Comparison of ENCODE assay signal across 12 cellular contexts in the genomic region with DNA sequence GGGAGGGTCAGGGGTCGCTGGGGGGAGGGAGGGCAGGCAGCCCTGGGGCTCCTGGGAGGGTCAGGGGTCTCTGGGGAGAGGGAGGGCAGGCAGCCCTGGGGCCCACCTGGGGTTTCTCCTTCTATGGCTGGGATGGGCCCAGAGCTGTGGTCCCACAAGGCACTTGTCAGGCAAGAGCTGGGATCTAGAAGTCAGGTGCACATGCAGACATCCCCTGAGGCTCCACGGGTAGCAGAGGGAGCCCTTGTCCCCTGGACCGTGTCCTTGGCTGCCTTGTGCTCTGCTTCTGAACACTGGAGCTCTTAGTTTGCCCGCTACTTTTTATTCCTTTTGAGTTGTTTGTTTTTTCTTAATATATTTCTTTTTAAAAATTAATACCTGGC. TPM values are rescaled to one million over a fixed set of nuclear protein-coding genes. Genes with fewer than 3 reads are reported as not detected.
DNase-seq lines count a peak whose midpoint lies in the region; ATAC-seq, FAIRE-seq and TF ChIP-seq lines count a peak whose summit lies in the region.
"Had no signal": no experiment of that assay in that cellular context is flagged by ENCODE, and none has a peak within 500 bp of the region (broad histone marks: within the 10 kb centered on the region; RNA-seq: fewer than 3 reads in every experiment).

No MANE protein-coding gene starts in this region.

- H3K27ac ChIP-seq in A549 (peak overlapping the region in 1 of 2 experiments; percentile 98; a peak in 3 of 6 replicates), iPS-20b (ENCODE audit: low read length) (no peak overlapping the region), testis (no peak overlapping the region)

- H3K36me3 ChIP-seq in iPS-20b (ENCODE audit: insufficient read depth, low read depth, low read length) (peaks cover 14% of the 10 kb centered on the region; the same call in 1 of the 2 replicates), testis (ENCODE audit: low read depth, missing control alignments) (no peaks in the 10 kb centered on the region)

- H3K4me2 ChIP-seq in A549: peak overlapping the region; percentile 96

- no peak for FAIRE-seq in A549 (lab: Jason Lieb, UNC)
- FAIRE-seq: keratinocyte, small intestine had no signal

- ATAC-seq in A549 (no peak), HG02642 (IDR thresholded peaks at IDR 0.05; ENCODE audit: poor library complexity, unreplicated experiment) (no peak), HG03139 (IDR thresholded peaks at IDR 0.05; ENCODE audit: unreplicated experiment) (no peak)
- ATAC-seq: stimulated activated naive B cell treated with anti-CD40 and anti-IgM and Interleukin-4, amounts not matched to agents 10 μg/mL and 1 μg/mL and 100 μg/mL, for 72 hours had no signal

- DNase-seq in A549 (ENCODE audit: low read depth in 1 of 2, low spot score in 1 of 2) (no peak), ELF-1 (ENCODE audit: low read depth, low spot score) (peak; percentile 50), testis (no peak)
- no peak for DNase-seq in stimulated activated naive CD4-positive, alpha-beta T cell (lab: John Stamatoyannopoulos, UW)
- DNase-seq: NCI-H510A treated with DMSO at 0.1 percent for 48 hours; small intestine; stimulated activated naive B cell treated with anti-CD40 and anti-IgM and Interleukin-4, amounts not matched to agents 10 μg/mL and 1 μg/mL and 100 μg/mL, for 72 hours had no signal

- H3K4me3 ChIP-seq in A549 (peak overlapping the region; percentile 83), WI38 (ENCODE audit: low read depth, low read length) (peak overlapping the region; percentile 73), iPS-20b (ENCODE audit: low read length) (peak overlapping the region; percentile 68), testis (no peak overlapping the region)

- TF ChIP-seq POLR2A in A549 (IDR thresholded peaks at IDR 0.05; ENCODE audit: low read length): no peak
- TF ChIP-seq POLR2A in testis (IDR thresholded peaks at IDR 0.05): no peak

- no peak for TF ChIP-seq RAD21 in A549 (conservative IDR thresholded peaks at IDR 0.05 in 1 of 2, IDR thresholded peaks at IDR 0.05 in 1 of 2)

- TF ChIP-seq CTCF in A549 (IDR thresholded peaks at IDR 0.05): no peak
- no peak for TF ChIP-seq CTCF in WI38 (IDR thresholded peaks at IDR 0.05; ENCODE audit: low read depth, low read length)
- TF ChIP-seq CTCF in testis (IDR thresholded peaks at IDR 0.05): no peak

- H3K27me3 ChIP-seq in iPS-20b (ENCODE audit: insufficient read depth, low read length) (peaks cover 35% of the 10 kb centered on the region), testis (no peaks in the 10 kb centered on the region)

- H3K4me1 ChIP-seq in A549: peaks cover 35% of the 10 kb centered on the region
- peaks cover 10% of the 10 kb centered on the region for H3K4me1 ChIP-seq in iPS-20b (ENCODE audit: insufficient read depth, low read length)
- H3K4me1 ChIP-seq in testis: peaks cover 23% of the 10 kb centered on the region

- H3K9me3 ChIP-seq in A549: no peaks in the 10 kb centered on the region
- H3K9me3 ChIP-seq in iPS-20b (ENCODE audit: insufficient read depth, low read depth, low read length): no peaks in the 10 kb centered on the region
- no peaks in the 10 kb centered on the region for H3K9me3 ChIP-seq in testis

- no peak for TF ChIP-seq EP300 in A549 (IDR thresholded peaks at IDR 0.05)

- intact Hi-C loops in testis (cut with DNase I; ENCODE audit: low total_unique reads): no loop called here

- WGBS in A549 (ENCODE audit: missing lambda C conversion rate): 44% methylated on average over 3 of the region's 4 CpGs
- WGBS in testis, 2 donors: 17 to 23% methylated on average over 3 to 4 of the region's 4 CpGs

- POLR2A ChIA-PET in A549 (lab: Yijun Ruan, JAX): interaction anchor here (1.6 to 1.7 kb wide), 2 partner anchors 48 to 52 kb away, joined by 8 read pairs; a partner anchor contains a TSS

- CTCF ChIA-PET in A549 (lab: Yijun Ruan, JAX): interaction anchor here (0.7 to 11.8 kb wide), 8 partner anchors 8 to 109 kb away, joined by 3 to 109 read pairs (median 3); a partner anchor contains a TSS

- H3K9ac ChIP-seq in iPS-20b (ENCODE audit: low read depth, low read length): no peak overlapping the region; the same call in 1 of the 2 replicates

TF ChIP-seq in A549, 52 proteins besides CTCF, POLR2A, EP300 and RAD21:
- no peak for TF ChIP-seq FOSB (CRISPR knock-in tag; IDR thresholded peaks at IDR 0.05)
- TF ChIP-seq KDM1A (IDR thresholded peaks at IDR 0.05; ENCODE audit: low read depth): no peak
- no peak for TF ChIP-seq MYC (IDR thresholded peaks at IDR 0.05; ENCODE audit: borderline replicate concordance, low read length)
- no peak for TF ChIP-seq CBX8 (IDR thresholded peaks at IDR 0.05)
- TF ChIP-seq, protein P1, sequence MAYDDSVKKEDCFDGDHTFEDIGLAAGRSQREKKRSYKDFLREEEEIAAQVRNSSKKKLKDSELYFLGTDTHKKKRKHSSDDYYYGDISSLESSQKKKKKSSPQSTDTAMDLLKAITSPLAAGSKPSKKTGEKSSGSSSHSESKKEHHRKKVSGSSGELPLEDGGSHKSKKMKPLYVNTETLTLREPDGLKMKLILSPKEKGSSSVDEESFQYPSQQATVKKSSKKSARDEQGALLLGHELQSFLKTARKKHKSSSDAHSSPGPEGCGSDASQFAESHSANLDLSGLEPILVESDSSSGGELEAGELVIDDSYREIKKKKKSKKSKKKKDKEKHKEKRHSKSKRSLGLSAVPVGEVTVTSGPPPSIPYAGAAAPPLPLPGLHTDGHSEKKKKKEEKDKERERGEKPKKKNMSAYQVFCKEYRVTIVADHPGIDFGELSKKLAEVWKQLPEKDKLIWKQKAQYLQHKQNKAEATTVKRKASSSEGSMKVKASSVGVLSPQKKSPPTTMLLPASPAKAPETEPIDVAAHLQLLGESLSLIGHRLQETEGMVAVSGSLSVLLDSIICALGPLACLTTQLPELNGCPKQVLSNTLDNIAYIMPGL (CRISPR knock-in tag; IDR thresholded peaks at IDR 0.05; ENCODE audit: borderline replicate concordance): no peak
- no peak for TF ChIP-seq ZNF302 (CRISPR knock-in tag; IDR thresholded peaks at IDR 0.05)
- TF ChIP-seq GATA3 (IDR thresholded peaks at IDR 0.05; ENCODE audit: borderline replicate concordance): no peak
- no peak for TF ChIP-seq TFCP2L1 (CRISPR knock-in tag; IDR thresholded peaks at IDR 0.05)
- TF ChIP-seq EHF (CRISPR knock-in tag; IDR thresholded peaks at IDR 0.05): no peak
- TF ChIP-seq RARB (CRISPR knock-in tag; IDR thresholded peaks at IDR 0.05): no peak
- TF ChIP-seq ZSCAN20 (CRISPR knock-in tag; IDR thresholded peaks at IDR 0.05): no peak
- no peak for TF ChIP-seq NFE2L2 (conservative IDR thresholded peaks at IDR 0.05; ENCODE audit: low read length)
- no peak for TF ChIP-seq CHD2 (IDR thresholded peaks at IDR 0.05; ENCODE audit: low read length, partially characterized antibody)
- TF ChIP-seq NR3C1 (IDR thresholded peaks at IDR 0.05): no peak
- TF ChIP-seq, protein P2, sequence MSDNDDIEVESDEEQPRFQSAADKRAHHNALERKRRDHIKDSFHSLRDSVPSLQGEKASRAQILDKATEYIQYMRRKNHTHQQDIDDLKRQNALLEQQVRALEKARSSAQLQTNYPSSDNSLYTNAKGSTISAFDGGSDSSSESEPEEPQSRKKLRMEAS (IDR thresholded peaks at IDR 0.05): no peak
- TF ChIP-seq RCOR1 (IDR thresholded peaks at IDR 0.05; ENCODE audit: low read depth, low read length): no peak

RNA-seq across cellular contexts. Expression of a gene that starts 1.8 kb away (rescaled TPM):
- polyA plus RNA-seq in A549 (2011; rRNA removed) (48.8 and 48.9 TPM in 2 replicates), A549 (2017; fragmentation: RNase III; extraction: RNeasy Plus Mini Kit Qiagen cat#74134 plus additional on column Dnase treatment) (152 to 180 TPM (median 163 TPM) in 3 replicates), testis (ENCODE audit: insufficient read depth, low read depth, low replicate concordance) (56.5 TPM)
- 289 and 332 TPM in 2 replicates for polyA plus RNA-seq in A549 (2012; cell fraction: cytosol; rRNA removed)
- 483 and 655 TPM in 2 replicates for polyA plus RNA-seq in A549 (2012; cell fraction: nucleus; rRNA removed)
- polyA minus RNA-seq in A549 (2011; rRNA and poly(A)+ RNA removed): 73.7 and 103 TPM in 2 replicates
- total RNA-seq in testis: 10 to 100 TPM; 38.8 to 61.7 TPM

RNA-seq across cellular contexts. Expression of a gene that starts 6.3 kb away (rescaled TPM):
- polyA plus RNA-seq in A549 (2011; rRNA removed): 7.4 and 8.0 TPM in 2 replicates
- 8.8 and 9.5 TPM in 2 replicates for polyA plus RNA-seq in A549 (2012; cell fraction: cytosol; rRNA removed)
- polyA plus RNA-seq in A549 (2012; cell fraction: nucleus; rRNA removed): 44.8 and 58.2 TPM in 2 replicates
- 6.1 to 9.2 TPM (median 8.0 TPM) in 3 replicates for polyA plus RNA-seq in A549 (2017; fragmentation: RNase III; extraction: RNeasy Plus Mini Kit Qiagen cat#74134 plus additional on column Dnase treatment)
- 8.0 and 10.7 TPM in 2 replicates for polyA minus RNA-seq in A549 (2011; rRNA and poly(A)+ RNA removed)
- total RNA-seq in testis: 10 to 100 TPM; 40.0 to 53.7 TPM
- polyA plus RNA-seq in testis (ENCODE audit: insufficient read depth, low read depth, low replicate concordance): 30.1 TPM

RNA-seq across cellular contexts. Expression of a gene that starts 23.6 kb away (rescaled TPM):
- polyA plus RNA-seq in A549 (2011; rRNA removed) (63.6 and 69.4 TPM in 2 replicates), A549 (2017; fragmentation: RNase III; extraction: RNeasy Plus Mini Kit Qiagen cat#74134 plus additional on column Dnase treatment) (83.0 to 88.7 TPM (median 86.5 TPM) in 3 replicates), testis (ENCODE audit: insufficient read depth, low read depth, low replicate concordance) (26.8 TPM)
- polyA plus RNA-seq in A549 (2012; cell fraction: cytosol; rRNA removed): 154 and 175 TPM in 2 replicates
- polyA plus RNA-seq in A549 (2012; cell fraction: nucleus; rRNA removed): 262 and 280 TPM in 2 replicates
- 38.2 and 39.0 TPM in 2 replicates for polyA minus RNA-seq in A549 (2011; rRNA and poly(A)+ RNA removed)
- 10 to 100 TPM; 38.1 to 46.4 TPM for total RNA-seq in testis

RNA-seq across cellular contexts. Expression of a gene that starts 51.5 kb away (rescaled TPM):
- polyA plus RNA-seq in A549 (2011; rRNA removed): 80.4 and 125 TPM in 2 replicates
- 137 and 156 TPM in 2 replicates for polyA plus RNA-seq in A549 (2012; cell fraction: cytosol; rRNA removed)
- polyA plus RNA-seq in A549 (2012; cell fraction: nucleus; rRNA removed): 508 and 516 TPM in 2 replicates
- polyA plus RNA-seq in A549 (2017; fragmentation: RNase III; extraction: RNeasy Plus Mini Kit Qiagen cat#74134 plus additional on column Dnase treatment): 116 to 125 TPM (median 122 TPM) in 3 replicates
- 77.0 and 79.2 TPM in 2 replicates for polyA minus RNA-seq in A549 (2011; rRNA and poly(A)+ RNA removed)
- total RNA-seq in testis: 100 to 1,000 TPM; 334 to 345 TPM
- 225 TPM for polyA plus RNA-seq in testis (ENCODE audit: insufficient read depth, low read depth, low replicate concordance)

Comparison
In these comparisons a context has a peak if more than half of its experiments do, and no peak if none do; other contexts are left out.
1. H3K4me3 ChIP-seq: peak in A549 (single experiment), WI38 (single experiment) and iPS-20b (single experiment); none in testis (0 of 2).